20 cellular contexts compared by ENCODE assay signal in genomic region chr13:78977311-78977710, GRCh38.
DNase-seq lines count a peak whose midpoint lies in the region; ATAC-seq and TF ChIP-seq lines count a peak whose summit lies in the region.
"Had no signal": no experiment of that assay in that cellular context is flagged by ENCODE, and none has a peak within 500 bp of the region (broad histone marks: within the 10 kb centered on the region; RNA-seq: fewer than 3 reads in every experiment).

No MANE protein-coding gene starts in this region.

- H3K4me1 ChIP-seq in A673 (ENCODE audit: insufficient read depth, low read length, poor library complexity, severe bottlenecking), result no peaks in the 10 kb centered on the region
- H3K4me1 ChIP-seq in CD4-positive, alpha-beta memory T cell (ENCODE audit: insufficient read depth, low read length), result no peaks in the 10 kb centered on the region
- H3K4me1 ChIP-seq in thyroid gland, result no peaks in the 10 kb centered on the region
- H3K4me1 ChIP-seq in OCI-LY7 (ENCODE audit: insufficient read depth, low read length, poor library complexity, severe bottlenecking), result no peaks in the 10 kb centered on the region
- H3K4me1 ChIP-seq: A549, BE2C had no signal

- H3K27me3 ChIP-seq in A673 (replicated peaks; ENCODE audit: insufficient read depth, low read depth, low read length, poor library complexity) (peaks cover 8% of the 10 kb centered on the region), thyroid gland (no peaks in the 10 kb centered on the region)
- no peaks in the 10 kb centered on the region for H3K27me3 ChIP-seq in CD4-positive, alpha-beta memory T cell (ENCODE audit: insufficient read depth, low read length)

- no peaks in the 10 kb centered on the region for H3K9me3 Mint-ChIP-seq in CD4-positive, alpha-beta memory T cell
- H3K9me3 Mint-ChIP-seq: HFFc6 had no signal

- H3K27me3 Mint-ChIP-seq in CD4-positive, alpha-beta memory T cell, result peaks cover 0 to 12% of the 10 kb centered on the region in 2 donors

- intact Hi-C loops in A673 (cut with micrococcal nuclease; ENCODE audit: unreplicated experiment), result loop anchor here (5.0 kb wide), 2 partner anchors 365 to 415 kb away; no protein-coding TSS in a partner anchor
- intact Hi-C loops in CD4-positive, alpha-beta memory T cell (cut with micrococcal nuclease), result loop anchor here (5.0 kb wide), 1 partner anchor 660 kb away; no protein-coding TSS in a partner anchor
- intact Hi-C loops in thyroid gland (cut with DNase I), result loop anchor here (5.0 kb wide), 1 partner anchor 840 kb away; no protein-coding TSS in a partner anchor
- intact Hi-C loops in OCI-LY7 (cut with micrococcal nuclease; ENCODE audit: unreplicated experiment), result no loop called here

- H3K27ac ChIP-seq in A673 (ENCODE audit: low read depth, low read length, poor library complexity, severe bottlenecking) (no peak overlapping the region), thyroid gland (no peak overlapping the region), OCI-LY7 (ENCODE audit: low read depth, low read length, poor library complexity, severe bottlenecking) (no peak overlapping the region)
- no peak overlapping the region for H3K27ac ChIP-seq in CD4-positive, alpha-beta memory T cell (ENCODE audit: low read depth, low read length)
- H3K27ac ChIP-seq: A549 had no signal

- no peaks in the 10 kb centered on the region for H3K4me1 Mint-ChIP-seq in CD4-positive, alpha-beta memory T cell

- H3K4me3 ChIP-seq in A673 (ENCODE audit: low read depth, low read length, poor library complexity, severe bottlenecking), result no peak overlapping the region
- H3K4me3 ChIP-seq in CD4-positive, alpha-beta memory T cell (ENCODE audit: low read length in 2 of 2), result no peak overlapping the region
- H3K4me3 ChIP-seq in thyroid gland (replicated peaks in 1 of 3), result no peak overlapping the region
- no peak overlapping the region for H3K4me3 ChIP-seq in OCI-LY7 (ENCODE audit: low read depth, low read length, poor library complexity, severe bottlenecking)
- H3K4me3 ChIP-seq: A549 had no signal

- H3K4me2 ChIP-seq in OCI-LY7 (ENCODE audit: low read length), result no peak overlapping the region
- H3K4me2 ChIP-seq: A549 had no signal

- H3K9me3 ChIP-seq in A673 (ENCODE audit: low read depth, low read length, poor library complexity, severe bottlenecking), result no peaks in the 10 kb centered on the region
- H3K9me3 ChIP-seq in CD4-positive, alpha-beta memory T cell (ENCODE audit: control insufficient read depth in 1 of 2, low read length in 2 of 2), result no peaks in the 10 kb centered on the region
- no peaks in the 10 kb centered on the region for H3K9me3 ChIP-seq in thyroid gland
- no peaks in the 10 kb centered on the region for H3K9me3 ChIP-seq in OCI-LY7 (ENCODE audit: low read length)
- H3K9me3 ChIP-seq: A549, BE2C had no signal

- no peaks in the 10 kb centered on the region for H4K20me1 ChIP-seq in OCI-LY7 (ENCODE audit: insufficient read depth, low read length)

- no peaks in the 10 kb centered on the region for H3K9me2 ChIP-seq in OCI-LY7 (ENCODE audit: insufficient read depth, low read length)

- no peak for ATAC-seq in HG02938 (IDR thresholded peaks at IDR 0.05; ENCODE audit: unreplicated experiment)
- ATAC-seq: A549 had no signal

- BruUV-seq in A673 (replicated peaks; lab: Mats Ljungman, UMichigan) (no TSS peak), OCI-LY7 (replicated peaks; lab: Mats Ljungman, UMichigan) (no TSS peak)

- POLR2A ChIA-PET in A673 (lab: Charles Lee; ENCODE audit: low non-redundant PET), result interaction anchor here (0.5 kb wide), 1 partner anchor 108 kb away, joined by 3 read pairs; no protein-coding TSS in a partner anchor
- POLR2A ChIA-PET in CD4-positive, alpha-beta memory T cell (lab: Charles Lee; ENCODE audit: partially characterized antibody), result no interaction called here
- POLR2A ChIA-PET in OCI-LY7 (lab: Charles Lee), result interaction anchor here (0.7 kb wide), 1 partner anchor 189 kb away, joined by 6 read pairs; no protein-coding TSS in a partner anchor

- H3K36me3 ChIP-seq in A673 (ENCODE audit: insufficient read depth, low read length, poor library complexity, severe bottlenecking) (no peaks in the 10 kb centered on the region), thyroid gland (no peaks in the 10 kb centered on the region), OCI-LY7 (ENCODE audit: insufficient read depth, low read length) (no peaks in the 10 kb centered on the region)
- no peaks in the 10 kb centered on the region for H3K36me3 ChIP-seq in CD4-positive, alpha-beta memory T cell (ENCODE audit: insufficient read depth, low read length)
- H3K36me3 ChIP-seq: BE2C had no signal

- 94 to 95% methylated on average over 3 of the region's 3 CpGs for WGBS in thyroid gland, 2 donors

- H3K4me3 Mint-ChIP-seq in CD4-positive, alpha-beta memory T cell, result no peak overlapping the region
- H3K4me3 Mint-ChIP-seq: HFFc6 had no signal

- H2AFZ ChIP-seq in OCI-LY7 (ENCODE audit: low read length), result no peak overlapping the region

- CTCF ChIA-PET in A673 (lab: Charles Lee) (no interaction called here), OCI-LY7 (lab: Charles Lee; ENCODE audit: unreplicated experiment) (no interaction called here)
- CTCF ChIA-PET in CD4-positive, alpha-beta memory T cell (lab: Charles Lee; ENCODE audit: partially characterized antibody), result interaction anchor here (2.7 to 2.9 kb wide), 2 partner anchors 839 to 840 kb away, joined by 29 to 86 read pairs; no protein-coding TSS in a partner anchor

- H3K79me2 ChIP-seq in OCI-LY7 (ENCODE audit: insufficient read depth, low read depth, low read length), result no peaks in the 10 kb centered on the region

- no peak overlapping the region for H3K27ac Mint-ChIP-seq in CD4-positive, alpha-beta memory T cell
- H3K27ac Mint-ChIP-seq: HFFc6 had no signal

- no peak for TF ChIP-seq CTCF in A673 (conservative IDR thresholded peaks at IDR 0.05; ENCODE audit: low read depth, low read length)
- TF ChIP-seq CTCF in thyroid gland (IDR thresholded peaks at IDR 0.05), result no peak
- no peak for TF ChIP-seq CTCF in OCI-LY7 (conservative IDR thresholded peaks at IDR 0.05; ENCODE audit: low read length)

- H3K36me3 Mint-ChIP-seq in CD4-positive, alpha-beta memory T cell, result no peaks in the 10 kb centered on the region

- TF ChIP-seq POLR2A in thyroid gland (IDR thresholded peaks at IDR 0.05), result no peak

- DNase-seq in A673 (ENCODE audit: low spot score), result peak; percentile 18
- DNase-seq in DMS53 (lab: John Stamatoyannopoulos, UW), result peak; percentile 62
- DNase-seq in NCI-H524 treated with DMSO at 0.1 percent for 48 hours (lab: John Stamatoyannopoulos, UW), result peak; percentile 19
- peak; percentile 49 for DNase-seq in cerebellum (ENCODE audit: low spot score)
- no peak for DNase-seq in CD4-positive, alpha-beta memory T cell
- DNase-seq in thyroid gland, result no peak
- no peak for DNase-seq in OCI-LY7 (ENCODE audit: low spot score)
- DNase-seq: BE2C, GDM1, H7, HFFc6, Karpas-422, MV-4-11, NCI-H1105 treated with DMSO at 0.1 percent for 48 hours, NCI-H2081 treated with DMSO at 0.1 percent for 48 hours, NCI-H510A, Right ventricle myocardium superior, SW 1271 had no signal

Comparison
In these comparisons a context has a peak if more than half of its experiments do, and no peak if none do; other contexts are left out.
1. DNase-seq: peak in A673 (single experiment), DMS53 (single experiment), NCI-H524 treated with DMSO at 0.1 percent for 48 hours (single experiment) and cerebellum (single experiment); none in CD4-positive, alpha-beta memory T cell (0 of 5), thyroid gland (0 of 2) and OCI-LY7 (single experiment).